In genomic region chr5:108260105-108260857, GRCh38 we compare ENCODE assay signal across 8 cellular contexts.
A peak's percentile ranks its signal among the peaks of the same experiment; 100 is the strongest.
DNase-seq lines count a peak whose midpoint lies in the region; ATAC-seq and TF ChIP-seq lines count a peak whose summit lies in the region.

No MANE protein-coding gene starts in this region.

- H3K27ac Mint-ChIP-seq in activated CD4-positive, alpha-beta memory T cell treated with anti-CD3 and anti-CD28 coated beads, Interleukin-2, amount 10 ng/mL, durations not matched to agents 7 days and 5 days, result no peak overlapping the region

- H3K36me3 ChIP-seq in effector memory CD4-positive, alpha-beta T cell (ENCODE audit: control insufficient read depth, insufficient read depth, low read length), result no peaks in the 10 kb centered on the region
- no peaks in the 10 kb centered on the region for H3K36me3 ChIP-seq in mesodermal cell (ENCODE audit: control insufficient read depth, insufficient read depth, low read length)

- peak; percentile 98 for TF ChIP-seq CTCF in C4-2B (conservative IDR thresholded peaks at IDR 0.05)

- 14 to 51% methylated on average over 1 to 2 of the region's 8 CpGs for WGBS in mesodermal cell (ENCODE audit: insufficient coverage in 2 of 2), 2 experiments

- peak; percentile 98 for ATAC-seq in HG03342 (IDR thresholded peaks at IDR 0.05; ENCODE audit: unreplicated experiment)

- no peaks in the 10 kb centered on the region for H3K27me3 Mint-ChIP-seq in activated CD4-positive, alpha-beta memory T cell treated with anti-CD3 and anti-CD28 coated beads, Interleukin-2, amount 10 ng/mL, durations not matched to agents 7 days and 5 days

- no peak overlapping the region for H3K4me3 ChIP-seq in effector memory CD4-positive, alpha-beta T cell (ENCODE audit: insufficient read depth, low read depth, low read length, poor library complexity, severe bottlenecking)
- H3K4me3 ChIP-seq in mesodermal cell (ENCODE audit: extremely low read depth, insufficient read depth, low read length, poor library complexity, severe bottlenecking), result no peak overlapping the region

- POLR2A ChIA-PET in activated CD4-positive, alpha-beta memory T cell treated with anti-CD3 and anti-CD28 coated beads, Interleukin-2, amount 10 ng/mL, durations not matched to agents 7 days and 5 days (lab: Charles Lee), result interaction anchor here (0.9 kb wide), 1 partner anchor 122 kb away, joined by 3 read pairs; the partner anchor contains the start of gene FBXL17

- peaks cover 1% of the 10 kb centered on the region for H3K4me1 Mint-ChIP-seq in activated CD4-positive, alpha-beta memory T cell treated with anti-CD3 and anti-CD28 coated beads, Interleukin-2, amount 10 ng/mL, durations not matched to agents 7 days and 5 days

- CTCF ChIA-PET in activated CD4-positive, alpha-beta memory T cell treated with anti-CD3 and anti-CD28 coated beads, Interleukin-2, amount 10 ng/mL, durations not matched to agents 7 days and 5 days (lab: Charles Lee), result interaction anchor here (0.6 to 4.2 kb wide), 26 partner anchors 7 to 382 kb away, joined by 3 to 34 read pairs (median 4); partner anchors contain the start of gene FBXL17

- H3K36me3 Mint-ChIP-seq in activated CD4-positive, alpha-beta memory T cell treated with anti-CD3 and anti-CD28 coated beads, Interleukin-2, amount 10 ng/mL, durations not matched to agents 7 days and 5 days (ENCODE audit: low read depth), result no peaks in the 10 kb centered on the region

- DNase-seq in GM19238 (ENCODE audit: insufficient read length, low spot score), result peak; percentile 14
- peak; percentile 57 for DNase-seq in NCI-H748 treated with DMSO at 0.1 percent for 48 hours (lab: John Stamatoyannopoulos, UW)
- DNase-seq in activated CD4-positive, alpha-beta memory T cell treated with anti-CD3 and anti-CD28 coated beads, Interleukin-2, amount 10 ng/mL, durations not matched to agents 7 days and 5 days, result peak; percentile 59
- DNase-seq in effector memory CD4-positive, alpha-beta T cell, result peak; percentile 19 to 48 (median 24)
- DNase-seq in stimulated activated CD8-positive, alpha-beta memory T cell treated with anti-CD3 and anti-CD28 coated beads, Interleukin-4, amount 100 ng/mL, for 1 hour (ENCODE audit: low read depth in 2 of 2, low spot score in 1 of 2), result peak; percentile 19 to 26

- H3K4me3 Mint-ChIP-seq in activated CD4-positive, alpha-beta memory T cell treated with anti-CD3 and anti-CD28 coated beads, Interleukin-2, amount 10 ng/mL, durations not matched to agents 7 days and 5 days, result no peak overlapping the region

- H3K4me1 ChIP-seq in effector memory CD4-positive, alpha-beta T cell (ENCODE audit: control insufficient read depth, insufficient read depth, low read length, poor library complexity, severe bottlenecking), result no peaks in the 10 kb centered on the region
- H3K4me1 ChIP-seq in mesodermal cell (ENCODE audit: control insufficient read depth, insufficient read depth, low read length, poor library complexity, severe bottlenecking), result peaks cover 32% of the 10 kb centered on the region

- H3K27me3 ChIP-seq in effector memory CD4-positive, alpha-beta T cell (replicated peaks; ENCODE audit: control insufficient read depth, insufficient read depth, low read length, poor library complexity, severe bottlenecking), result no peaks in the 10 kb centered on the region

- H3K9me3 ChIP-seq in effector memory CD4-positive, alpha-beta T cell (ENCODE audit: control insufficient read depth, low read length), result no peaks in the 10 kb centered on the region
- no peaks in the 10 kb centered on the region for H3K9me3 ChIP-seq in mesodermal cell (ENCODE audit: control insufficient read depth, low read length)

- no peaks in the 10 kb centered on the region for H3K9me3 Mint-ChIP-seq in activated CD4-positive, alpha-beta memory T cell treated with anti-CD3 and anti-CD28 coated beads, Interleukin-2, amount 10 ng/mL, durations not matched to agents 7 days and 5 days

- H3K27ac ChIP-seq in C4-2B (peak overlapping the region; percentile 64; the same call in 1 of the 2 replicates), mesodermal cell (ENCODE audit: low read depth, low read length, severe bottlenecking) (peak overlapping the region; percentile 65)
- no peak overlapping the region for H3K27ac ChIP-seq in effector memory CD4-positive, alpha-beta T cell (ENCODE audit: insufficient read depth, low read length, poor library complexity, severe bottlenecking)
